In genomic region chr17:74987418-74987908, GRCh38 we compare ENCODE assay signal across 1 cellular context.
TF ChIP-seq lines count a peak whose summit lies in the region.

CDR2L (plus strand) TSS chr17:74987632; CDS start chr17:74988044, 412 bp downstream.

TF ChIP-seq in HepG2, 621 proteins besides CTCF, POLR2A, EP300 and RAD21 (continued from another document and continues in another):
- TF ChIP-seq UBTF (CRISPR knock-in tag; IDR thresholded peaks at IDR 0.05) (peak; percentile 69; the same call in 1 of the 2 replicates), ZFP37 (CRISPR knock-in tag; IDR thresholded peaks at IDR 0.05; ENCODE audit: borderline replicate concordance) (no peak), ZNF550 (CRISPR knock-in tag; IDR thresholded peaks at IDR 0.05; ENCODE audit: borderline replicate concordance) (no peak), ZMYM4 (CRISPR knock-in tag; IDR thresholded peaks at IDR 0.05) (peak; percentile 17; the same call in 1 of the 2 replicates), SPEN (CRISPR knock-in tag; IDR thresholded peaks at IDR 0.05; ENCODE audit: low read depth) (0 out of 2 replicates have a peak, but pooled peaks have one; percentile 9), ZNF513 (CRISPR knock-in tag; conservative IDR thresholded peaks at IDR 0.05) (no peak), PHF20 (CRISPR knock-in tag; IDR thresholded peaks at IDR 0.05) (no peak), MXD1 (CRISPR knock-in tag; IDR thresholded peaks at IDR 0.05) (0 out of 2 replicates have a peak, but pooled peaks have one; percentile 21), ZFP62 (CRISPR knock-in tag; IDR thresholded peaks at IDR 0.05) (no peak), KLF16 (CRISPR knock-in tag; IDR thresholded peaks at IDR 0.05) (0 out of 4 replicates have a peak, but pooled peaks of 1 of the 2 experiments have one; percentile 9), MIXL1 (CRISPR knock-in tag; IDR thresholded peaks at IDR 0.05) (no peak), HMGA1 (CRISPR knock-in tag; conservative IDR thresholded peaks at IDR 0.05) (no peak), ZNF800 (CRISPR knock-in tag; IDR thresholded peaks at IDR 0.05) (no peak), SMARCE1 (IDR thresholded peaks at IDR 0.05; ENCODE audit: borderline replicate concordance) (no peak), SP140L (CRISPR knock-in tag; IDR thresholded peaks at IDR 0.05; ENCODE audit: borderline replicate concordance) (no peak), ZNF598 (CRISPR knock-in tag; IDR thresholded peaks at IDR 0.05; ENCODE audit: borderline replicate concordance) (no peak), ZNF335 (CRISPR knock-in tag; IDR thresholded peaks at IDR 0.05) (no peak), POGZ (CRISPR knock-in tag; IDR thresholded peaks at IDR 0.05) (no peak), ZKSCAN1 (IDR thresholded peaks at IDR 0.05; ENCODE audit: low read length) (no peak), SP1 (IDR thresholded peaks at IDR 0.05) (no peak), SP1 (CRISPR knock-in tag; IDR thresholded peaks at IDR 0.05) (peak; percentile 82), KDM4B (CRISPR knock-in tag; IDR thresholded peaks at IDR 0.05) (no peak), ZNF281 (CRISPR knock-in tag; IDR thresholded peaks at IDR 0.05; ENCODE audit: borderline replicate concordance) (no peak), ZNF501 (CRISPR knock-in tag; IDR thresholded peaks at IDR 0.05) (peak; percentile 15; the same call in 1 of the 2 replicates), ATAD3A (CRISPR knock-in tag; IDR thresholded peaks at IDR 0.05) (no peak), ZMYM3 (CRISPR knock-in tag; IDR thresholded peaks at IDR 0.05) (no peak), SUZ12 (IDR thresholded peaks at IDR 0.05; ENCODE audit: low read depth, low read length) (no peak), ZZZ3 (CRISPR knock-in tag; IDR thresholded peaks at IDR 0.05; ENCODE audit: borderline replicate concordance) (no peak), MAF1 (CRISPR knock-in tag; IDR thresholded peaks at IDR 0.05; ENCODE audit: borderline replicate concordance) (no peak), MLLT10 (CRISPR knock-in tag; IDR thresholded peaks at IDR 0.05) (no peak), BHLHE40 (IDR thresholded peaks at IDR 0.05; ENCODE audit: low read length) (no peak), PRMT3 (CRISPR knock-in tag; IDR thresholded peaks at IDR 0.05; ENCODE audit: borderline replicate concordance, low read depth) (no peak; the same call in 1 of the 2 replicates), NFAT5 (CRISPR knock-in tag; IDR thresholded peaks at IDR 0.05) (no peak), ZSCAN31 (CRISPR knock-in tag; IDR thresholded peaks at IDR 0.05; ENCODE audit: low read depth) (no peak), SAP130 (CRISPR knock-in tag; IDR thresholded peaks at IDR 0.05; ENCODE audit: low read depth) (peak; percentile 60), PRDM10 (CRISPR knock-in tag; IDR thresholded peaks at IDR 0.05; ENCODE audit: low read depth) (no peak), SATB2 (CRISPR knock-in tag; IDR thresholded peaks at IDR 0.05) (no peak), ZNF607 (CRISPR knock-in tag; IDR thresholded peaks at IDR 0.05; ENCODE audit: borderline replicate concordance) (no peak), ZNF781 (CRISPR knock-in tag; IDR thresholded peaks at IDR 0.05; ENCODE audit: borderline replicate concordance, not compliant biosample characterization) (no peak), SKIL (CRISPR knock-in tag; IDR thresholded peaks at IDR 0.05; ENCODE audit: borderline replicate concordance) (no peak)
